Comparison of ENCODE assay signal across 7 cellular contexts in genomic region chr1:163761898-163762297, GRCh38.
"Had no signal": no experiment of that assay in that cellular context is flagged by ENCODE, and none has a peak within 500 bp of the region (broad histone marks: within the 10 kb centered on the region; RNA-seq: fewer than 3 reads in every experiment).

No MANE protein-coding gene starts in this region.

- DNase-seq: H7, HFFc6, KG1 had no signal

- ATAC-seq: GM23338, HCT116 had no signal

- H3K4me2 ChIP-seq: GM23338 had no signal

- H3K4me3 ChIP-seq: GM23338, HAP-1 had no signal

- H2AFZ ChIP-seq: GM23338 had no signal

- H3K9me3 ChIP-seq: HAP-1 had no signal

- H3K4me1 ChIP-seq: HAP-1 had no signal

- H3K36me3 ChIP-seq: HAP-1 had no signal

- H3K27ac ChIP-seq: HL-60 had no signal
